Comparison of ENCODE assay signal across 1 cellular context in the genomic region with DNA sequence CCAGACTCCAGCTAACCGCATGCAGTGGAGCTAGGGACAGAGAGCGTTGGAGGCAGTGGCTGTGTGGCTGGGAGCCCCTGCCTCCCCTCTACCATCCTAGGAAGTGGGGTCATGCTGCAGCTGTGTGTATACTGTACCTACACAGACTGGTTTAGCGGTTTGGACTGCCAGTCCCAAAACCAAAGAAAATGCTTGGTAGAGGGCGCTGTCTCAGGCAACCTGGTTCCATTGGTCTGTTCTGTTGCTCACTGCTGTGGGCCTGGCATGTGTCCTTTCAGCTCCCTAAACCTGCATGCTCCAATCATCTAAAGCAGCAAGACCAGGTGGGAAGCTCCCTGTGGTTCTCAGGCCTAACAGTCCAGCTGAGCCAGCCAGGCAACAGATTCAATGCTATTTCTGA.
TF ChIP-seq lines count a peak whose summit lies in the region.

No MANE protein-coding gene starts in this region.

TF ChIP-seq in WTC11, 78 proteins besides CTCF, POLR2A, EP300 and RAD21 (continued from another document):
- TF ChIP-seq, protein P1, sequence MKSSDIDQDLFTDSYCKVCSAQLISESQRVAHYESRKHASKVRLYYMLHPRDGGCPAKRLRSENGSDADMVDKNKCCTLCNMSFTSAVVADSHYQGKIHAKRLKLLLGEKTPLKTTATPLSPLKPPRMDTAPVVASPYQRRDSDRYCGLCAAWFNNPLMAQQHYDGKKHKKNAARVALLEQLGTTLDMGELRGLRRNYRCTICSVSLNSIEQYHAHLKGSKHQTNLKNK (CRISPR knock-in tag; IDR thresholded peaks at IDR 0.05): no peak
- TF ChIP-seq, protein P2, sequence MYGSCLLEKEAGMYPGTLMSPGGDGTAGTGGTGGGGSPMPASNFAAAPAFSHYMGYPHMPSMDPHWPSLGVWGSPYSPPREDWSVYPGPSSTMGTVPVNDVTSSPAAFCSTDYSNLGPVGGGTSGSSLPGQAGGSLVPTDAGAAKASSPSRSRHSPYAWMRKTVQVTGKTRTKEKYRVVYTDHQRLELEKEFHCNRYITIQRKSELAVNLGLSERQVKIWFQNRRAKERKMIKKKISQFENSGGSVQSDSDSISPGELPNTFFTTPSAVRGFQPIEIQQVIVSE (CRISPR knock-in tag; IDR thresholded peaks at IDR 0.05; ENCODE audit: borderline replicate concordance): no peak
- TF ChIP-seq ZBTB21 (CRISPR knock-in tag; IDR thresholded peaks at IDR 0.05; ENCODE audit: borderline replicate concordance) (no peak), RORB (CRISPR knock-in tag; IDR thresholded peaks at IDR 0.05) (no peak), PRRX2 (CRISPR knock-in tag; IDR thresholded peaks at IDR 0.05) (no peak), NFYB (CRISPR knock-in tag; conservative IDR thresholded peaks at IDR 0.05; ENCODE audit: low read depth) (no peak), TEAD4 (CRISPR knock-in tag; IDR thresholded peaks at IDR 0.05) (no peak), ZNF121 (CRISPR knock-in tag; IDR thresholded peaks at IDR 0.05) (no peak), NFE2L1 (CRISPR knock-in tag; IDR thresholded peaks at IDR 0.05) (no peak), GABPB1 (CRISPR knock-in tag; IDR thresholded peaks at IDR 0.05) (no peak), NR1H2 (CRISPR knock-in tag; IDR thresholded peaks at IDR 0.05) (no peak)
- TF ChIP-seq, protein P3, sequence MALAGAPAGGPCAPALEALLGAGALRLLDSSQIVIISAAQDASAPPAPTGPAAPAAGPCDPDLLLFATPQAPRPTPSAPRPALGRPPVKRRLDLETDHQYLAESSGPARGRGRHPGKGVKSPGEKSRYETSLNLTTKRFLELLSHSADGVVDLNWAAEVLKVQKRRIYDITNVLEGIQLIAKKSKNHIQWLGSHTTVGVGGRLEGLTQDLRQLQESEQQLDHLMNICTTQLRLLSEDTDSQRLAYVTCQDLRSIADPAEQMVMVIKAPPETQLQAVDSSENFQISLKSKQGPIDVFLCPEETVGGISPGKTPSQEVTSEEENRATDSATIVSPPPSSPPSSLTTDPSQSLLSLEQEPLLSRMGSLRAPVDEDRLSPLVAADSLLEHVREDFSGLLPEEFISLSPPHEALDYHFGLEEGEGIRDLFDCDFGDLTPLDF (CRISPR knock-in tag; IDR thresholded peaks at IDR 0.05): no peak
- TF ChIP-seq, protein P4, sequence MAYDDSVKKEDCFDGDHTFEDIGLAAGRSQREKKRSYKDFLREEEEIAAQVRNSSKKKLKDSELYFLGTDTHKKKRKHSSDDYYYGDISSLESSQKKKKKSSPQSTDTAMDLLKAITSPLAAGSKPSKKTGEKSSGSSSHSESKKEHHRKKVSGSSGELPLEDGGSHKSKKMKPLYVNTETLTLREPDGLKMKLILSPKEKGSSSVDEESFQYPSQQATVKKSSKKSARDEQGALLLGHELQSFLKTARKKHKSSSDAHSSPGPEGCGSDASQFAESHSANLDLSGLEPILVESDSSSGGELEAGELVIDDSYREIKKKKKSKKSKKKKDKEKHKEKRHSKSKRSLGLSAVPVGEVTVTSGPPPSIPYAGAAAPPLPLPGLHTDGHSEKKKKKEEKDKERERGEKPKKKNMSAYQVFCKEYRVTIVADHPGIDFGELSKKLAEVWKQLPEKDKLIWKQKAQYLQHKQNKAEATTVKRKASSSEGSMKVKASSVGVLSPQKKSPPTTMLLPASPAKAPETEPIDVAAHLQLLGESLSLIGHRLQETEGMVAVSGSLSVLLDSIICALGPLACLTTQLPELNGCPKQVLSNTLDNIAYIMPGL (CRISPR knock-in tag; IDR thresholded peaks at IDR 0.05): no peak
